ENCODE assay signal across 10 cellular contexts in genomic region chr5:1333286-1333685, GRCh38. TPM values are rescaled to one million over a fixed set of nuclear protein-coding genes. Genes with fewer than 3 reads are reported as not detected.
A peak's percentile ranks its signal among the peaks of the same experiment; 100 is the strongest.
DNase-seq lines count a peak whose midpoint lies in the region; FAIRE-seq and TF ChIP-seq lines count a peak whose summit lies in the region.
"Not testable (repeated sequence)": the region's sequence is repeated elsewhere in the genome, so short reads cannot be mapped to it uniquely, and the experiment has no call there.
"Had no signal": no experiment of that assay in that cellular context is flagged by ENCODE, and none has a peak within 500 bp of the region (broad histone marks: within the 10 kb centered on the region; RNA-seq: fewer than 3 reads in every experiment).

No MANE protein-coding gene starts in this region.

- H2BK15ac ChIP-seq in mesendoderm (replicated peaks; ENCODE audit: low read depth): not testable (repeated sequence)

- not testable (repeated sequence) for H3K23ac ChIP-seq in mesendoderm (ENCODE audit: low read length)

- H3K79me1 ChIP-seq in mesendoderm (ENCODE audit: low read length): not testable (repeated sequence)

- H3K4me1 Mint-ChIP-seq in MCF 10A (ENCODE audit: insufficient read depth, unreplicated experiment): peaks cover 21% of the 10 kb centered on the region

- H3K27ac Mint-ChIP-seq in MCF 10A (ENCODE audit: low read depth, unreplicated experiment): peak overlapping the region; percentile 47

- H4K5ac ChIP-seq in mesendoderm (ENCODE audit: low read length): not testable (repeated sequence)

- not testable (repeated sequence) for H3K27me3 Mint-ChIP-seq in MCF 10A (ENCODE audit: insufficient read depth, unreplicated experiment)

- H3K4me3 Mint-ChIP-seq in MCF 10A (ENCODE audit: unreplicated experiment): not testable (repeated sequence)

- not testable (repeated sequence) for DNase-seq in D721Med (ENCODE audit: insufficient read length, low spot score); MCF 10A (ENCODE audit: unreplicated experiment)
- peak; percentile 26 for DNase-seq in HS-27A (ENCODE audit: low read depth)
- DNase-seq in NB4 (ENCODE audit: low read depth): peak; percentile 65
- DNase-seq in SK-N-DZ (ENCODE audit: low spot score): peak; percentile 39
- peak; percentile 14 for DNase-seq in epithelial cell of esophagus (ENCODE audit: low read depth)
- DNase-seq in mesendoderm: peak; percentile 53

- POLR2A ChIA-PET in MCF 10A (lab: Yijun Ruan, JAX): not testable (repeated sequence)

- not testable (repeated sequence) for H2BK5ac ChIP-seq in mesendoderm (ENCODE audit: low read length)

- H3K9ac ChIP-seq in mesendoderm (ENCODE audit: low read length): not testable (repeated sequence)

- not testable (repeated sequence) for H2BK120ac ChIP-seq in mesendoderm (ENCODE audit: low read depth, low read length)

- H2AK5ac ChIP-seq in mesendoderm (ENCODE audit: low read length): not testable (repeated sequence)

- peaks cover 23% of the 10 kb centered on the region for H3K36me3 ChIP-seq in mesendoderm (ENCODE audit: control insufficient read depth, insufficient read depth, low read length)

- not testable (repeated sequence) for H3K56ac ChIP-seq in mesendoderm (ENCODE audit: low read length)

- not testable (repeated sequence) for H3K4me2 ChIP-seq in mesendoderm (ENCODE audit: low read length)

- CTCF ChIA-PET in MCF 10A (lab: Yijun Ruan, JAX): not testable (repeated sequence)

- H3K36me3 Mint-ChIP-seq in MCF 10A (ENCODE audit: insufficient read depth, unreplicated experiment): peaks cover 41% of the 10 kb centered on the region

- FAIRE-seq in D721Med (lab: Jason Lieb, UNC): peak; percentile 80

- intact Hi-C loops in MCF 10A (cut with micrococcal nuclease): not testable (repeated sequence)

- not testable (repeated sequence) for BruUV-seq in MCF 10A (replicated peaks; lab: Mats Ljungman, UMichigan)

- H3K4me1 ChIP-seq in mesendoderm (ENCODE audit: control insufficient read depth, low read depth, low read length): not testable (repeated sequence)

- no CpG with 5 or more reads among the region's 5 CpGs for WGBS in mesendoderm (ENCODE audit: extremely low coverage, insufficient coverage, low lambda C conversion rate)

- H3K4ac ChIP-seq in mesendoderm (ENCODE audit: low read depth, low read length): not testable (repeated sequence)

- not testable (repeated sequence) for H3K18ac ChIP-seq in mesendoderm (ENCODE audit: low read length)

- not testable (repeated sequence) for H3K79me2 ChIP-seq in mesendoderm (ENCODE audit: control insufficient read depth, insufficient read depth, low read length)

- not testable (repeated sequence) for H3K27me3 ChIP-seq in mesendoderm (ENCODE audit: insufficient read depth, low read length, poor library complexity)

- H3K9me3 Mint-ChIP-seq in MCF 10A (ENCODE audit: unreplicated experiment): not testable (repeated sequence)

- not testable (repeated sequence) for H3K27ac ChIP-seq in mesendoderm (ENCODE audit: low read depth, low read length)

- TF ChIP-seq CTCF in D721Med (IDR thresholded peaks at IDR 0.05; ENCODE audit: insufficient read depth, missing control alignments); NB4 (IDR thresholded peaks at IDR 0.05; ENCODE audit: low read depth, low read length); MCF 10A (IDR thresholded peaks at IDR 0.05; ENCODE audit: unreplicated experiment); epithelial cell of esophagus (IDR thresholded peaks at IDR 0.05; ENCODE audit: insufficient read depth, low read depth, low read length, missing control alignments): not testable (repeated sequence)

- TF ChIP-seq POLR2A in NB4 (IDR thresholded peaks at IDR 0.05; ENCODE audit: extremely low read depth, insufficient read length): not testable (repeated sequence)

- H3K4me3 ChIP-seq in NB4 (ENCODE audit: low read depth, low read length); epithelial cell of esophagus (ENCODE audit: low read length); mesendoderm (ENCODE audit: low read length): not testable (repeated sequence)

- H4K8ac ChIP-seq in mesendoderm (ENCODE audit: low read depth, low read length): not testable (repeated sequence)

RNA-seq across cellular contexts. Expression of gene CLPTM1L, which starts 11.6 kb away (rescaled TPM):
- 126 and 142 TPM in 2 replicates for polyA plus RNA-seq in SK-N-DZ (2014; cell fraction: cytosol; rRNA removed)
- polyA plus RNA-seq in SK-N-DZ (2014; cell fraction: nucleus; rRNA removed): 114 and 118 TPM in 2 replicates
- total RNA-seq in MCF 10A (2022): 116 and 128 TPM in 2 replicates
- 78.0 TPM for polyA plus RNA-seq in mesendoderm (2013, experiment 1 of 2)
- 78.4 TPM for polyA plus RNA-seq in mesendoderm (2013, experiment 2 of 2)

RNA-seq across cellular contexts. Expression of gene TERT, which starts 38.4 kb away (rescaled TPM):
- 8.3 and 11.5 TPM in 2 replicates for polyA plus RNA-seq in SK-N-DZ (2014; cell fraction: cytosol; rRNA removed)
- 6.7 and 8.1 TPM in 2 replicates for polyA plus RNA-seq in SK-N-DZ (2014; cell fraction: nucleus; rRNA removed)
- total RNA-seq in MCF 10A (2022): 0.16 TPM in 1 of 2 replicates, not detected in the other
- polyA plus RNA-seq in mesendoderm (2013, experiment 1 of 2): 4.4 TPM
- polyA plus RNA-seq in mesendoderm (2013, experiment 2 of 2): 4.8 TPM
- total RNA-seq: CD4-positive, alpha-beta memory T cell; GM23248 had no signal
- polyA plus RNA-seq: AG04450, GM23248 had no signal
